ENCODE assay signal across 15 cellular contexts in genomic region chr3:52373676-52374075, GRCh38. TPM values are rescaled to one million over a fixed set of nuclear protein-coding genes. Genes with fewer than 3 reads are reported as not detected.
DNase-seq lines count a peak whose midpoint lies in the region; ATAC-seq, FAIRE-seq and TF ChIP-seq lines count a peak whose summit lies in the region.
"Had no signal": no experiment of that assay in that cellular context is flagged by ENCODE, and none has a peak within 500 bp of the region (broad histone marks: within the 10 kb centered on the region; RNA-seq: fewer than 3 reads in every experiment).

No MANE protein-coding gene starts in this region.

- no peaks in the 10 kb centered on the region for H3K9me1 ChIP-seq in K562 (ENCODE audit: control insufficient read depth, insufficient read depth, low read length)

- H3K36me3 Mint-ChIP-seq in HFFc6 (ENCODE audit: low read depth) (0 out of 2 replicates have a peak, but pooled peaks cover 4% of the 10 kb centered on the region), memory B cell (peaks cover 14% of the 10 kb centered on the region)

- H3K27me3 Mint-ChIP-seq in HFFc6 (ENCODE audit: insufficient read depth) (peaks cover 10% of the 10 kb centered on the region), memory B cell (no peaks in the 10 kb centered on the region)

- H3K27me3 ChIP-seq in K562 (ENCODE audit: control insufficient read depth in 2 of 2, insufficient read depth in 2 of 2, low read length in 2 of 2) (no peaks in the 10 kb centered on the region; a peak in 1 of 5 replicates), BE2C (no peaks in the 10 kb centered on the region), PC-3 (ENCODE audit: low read length) (no peaks in the 10 kb centered on the region)
- H3K27me3 ChIP-seq: upper lobe of left lung had no signal

- CTCF ChIA-PET in AG04449 (lab: Yijun Ruan, JAX) (interaction anchor here (5.3 kb wide), 1 partner anchor 11 kb away, joined by 32 read pairs; no protein-coding TSS in a partner anchor), K562 (lab: Yijun Ruan, JAX; ENCODE audit: low intra/inter-chr PET ratio) (interaction anchor here (0.6 to 1.0 kb wide), 2 partner anchors 12 to 51 kb away, joined by 4 read pairs; no protein-coding TSS in a partner anchor), PC-3 (lab: Charles Lee) (no interaction called here)

- no peak for TF ChIP-seq EP300 in K562 (IDR thresholded peaks at IDR 0.05; ENCODE audit: low read length)

- H3K79me2 ChIP-seq in K562 (ENCODE audit: control insufficient read depth, insufficient read depth, low read length) (no peaks in the 10 kb centered on the region), PC-3 (ENCODE audit: low read length) (no peaks in the 10 kb centered on the region)

- no peaks in the 10 kb centered on the region for H3F3A ChIP-seq in PC-3 (ENCODE audit: low read length, unreplicated experiment)

- peak overlapping the region; percentile 48; the same call in 1 of the 3 replicates for H3K27ac ChIP-seq in K562 (ENCODE audit: extremely low read depth, low read depth, low read length)
- no peak overlapping the region for H3K27ac ChIP-seq in PC-3 (ENCODE audit: low read length)
- H3K27ac ChIP-seq: psoas muscle, upper lobe of left lung, VCaP had no signal

- H3K9me2 ChIP-seq in PC-3 (replicated peaks; ENCODE audit: low read length): no peaks in the 10 kb centered on the region

- peak overlapping the region in 1 of 2 experiments; percentile 66; a peak in 2 of 4 replicates for H3K9ac ChIP-seq in K562 (ENCODE audit: insufficient read depth in 1 of 2, low read depth in 2 of 2, low read length in 2 of 2)
- no peak overlapping the region for H3K9ac ChIP-seq in PC-3 (ENCODE audit: low read length)

- H3K27ac Mint-ChIP-seq in HFFc6 (peak overlapping the region; percentile 30; the same call in 1 of the 2 replicates), memory B cell (peak overlapping the region; percentile 35)
- H3K27ac Mint-ChIP-seq: activated T-helper 2 cell treated with anti-CD3 and anti-CD28 coated beads, Interferon-gamma antibody, Interleukin-2, Interleukin-4, amounts not matched to agents 10 μg/mL and 5 μg/mL and 100 μg/mL, durations not matched to agents 14 hours and 24 hours and 36 hours had no signal

- H2AFZ ChIP-seq in K562 (ENCODE audit: low read depth, low read length) (peak overlapping the region; percentile 89), PC-3 (ENCODE audit: low read length) (no peak overlapping the region)

- POLR2A ChIA-PET in AG04449 (lab: Yijun Ruan, JAX): no interaction called here
- POLR2A ChIA-PET in K562 (lab: Yijun Ruan, JAX): interaction anchor here (1.9 kb wide), 1 partner anchor 10 kb away, joined by 4 read pairs; no protein-coding TSS in a partner anchor
- POLR2A ChIA-PET in PC-3 (lab: Charles Lee; ENCODE audit: unreplicated experiment): no interaction called here

- H3K4me1 ChIP-seq in K562 (replicated peaks in 1 of 2; ENCODE audit: control insufficient read depth in 2 of 2, insufficient read depth in 2 of 2, low read length in 2 of 2) (peaks cover 5 to 27% of the 10 kb centered on the region in 2 experiments; a peak in 4 of 5 replicates), BE2C (no peaks in the 10 kb centered on the region), PC-3 (ENCODE audit: insufficient read depth, low read length) (no peaks in the 10 kb centered on the region)
- H3K4me1 ChIP-seq: psoas muscle had no signal

- TF ChIP-seq CTCF in AG04449 (IDR thresholded peaks at IDR 0.05; ENCODE audit: insufficient read depth, low read length, missing control alignments) (no peak), HFFc6 (IDR thresholded peaks at IDR 0.05) (no peak), K562 (IDR thresholded peaks at IDR 0.05 in 2 of 3, conservative IDR thresholded peaks at IDR 0.05 in 1 of 3; ENCODE audit: insufficient read depth in 2 of 3, low read depth in 1 of 3, low read length in 3 of 3) (no peak), BE2C (IDR thresholded peaks at IDR 0.05; ENCODE audit: low read depth, low read length) (no peak), PC-3 (conservative IDR thresholded peaks at IDR 0.05; ENCODE audit: low read depth, low read length) (no peak)

- BruUV-seq in K562 (replicated peaks; lab: Mats Ljungman, UMichigan) (no TSS peak), PC-3 (replicated peaks; lab: Mats Ljungman, UMichigan) (no TSS peak)

- H3K36me3 ChIP-seq in K562 (ENCODE audit: control insufficient read depth, insufficient read depth, low read length): no peaks in the 10 kb centered on the region
- no peaks in the 10 kb centered on the region for H3K36me3 ChIP-seq in BE2C
- H3K36me3 ChIP-seq in PC-3 (ENCODE audit: low read depth, low read length): no peaks in the 10 kb centered on the region

- no peaks in the 10 kb centered on the region for H3K9me3 ChIP-seq in K562 (replicated peaks; ENCODE audit: control insufficient read depth, insufficient read depth, low read depth, low read length)
- H3K9me3 ChIP-seq in BE2C: no peaks in the 10 kb centered on the region
- H3K9me3 ChIP-seq in PC-3 (ENCODE audit: low read length): no peaks in the 10 kb centered on the region
- H3K9me3 ChIP-seq: psoas muscle, upper lobe of left lung had no signal

- ATAC-seq in K562: no peak
- no peak for ATAC-seq in memory B cell (ENCODE audit: low read depth)
- no peak for ATAC-seq in PC-3
- ATAC-seq: Panc1, psoas muscle had no signal

- H3K4me3 ChIP-seq in AG04449 (ENCODE audit: low read depth, low read length) (peak overlapping the region; percentile 32), K562 (no peak overlapping the region), BE2C (ENCODE audit: low read depth, low read length) (no peak overlapping the region), PC-3 (ENCODE audit: low read length) (no peak overlapping the region)
- H3K4me3 ChIP-seq: psoas muscle had no signal

- intact Hi-C loops in K562 (cut with micrococcal nuclease): no loop called here
- intact Hi-C loops in PC-3 (cut with micrococcal nuclease): no loop called here

- in situ Hi-C loops in K562 (cut with MboI): no loop called here

- no peaks in the 10 kb centered on the region for H3K9me3 Mint-ChIP-seq in HFFc6
- no peaks in the 10 kb centered on the region for H3K9me3 Mint-ChIP-seq in memory B cell
- H3K9me3 Mint-ChIP-seq: activated T-helper 2 cell treated with anti-CD3 and anti-CD28 coated beads, Interferon-gamma antibody, Interleukin-2, Interleukin-4, amounts not matched to agents 10 μg/mL and 5 μg/mL and 100 μg/mL, durations not matched to agents 14 hours and 24 hours and 36 hours had no signal

- DNase-seq in AG04449 (ENCODE audit: low read depth, low spot score): no peak
- DNase-seq in HFFc6: peak; percentile 11
- no peak for DNase-seq in K562 (ENCODE audit: extremely low read depth in 1 of 4, low spot score in 3 of 4)
- no peak for DNase-seq in memory B cell (ENCODE audit: low spot score in 2 of 2)
- DNase-seq in C1 segment of cervical spinal cord (lab: John Stamatoyannopoulos, UW): no peak
- DNase-seq in COR-L47 (lab: John Stamatoyannopoulos, UW): no peak
- DNase-seq in BE2C: no peak
- DNase-seq in PC-3: no peak
- DNase-seq: NCI-H187, NCI-H526 treated with DMSO at 0.1 percent for 48 hours had no signal

- TF ChIP-seq POLR2A in K562 (conservative IDR thresholded peaks at IDR 0.05): no peak

- TF ChIP-seq RAD21 in K562 (CRISPR knock-in tag; conservative IDR thresholded peaks at IDR 0.05 in 1 of 2, IDR thresholded peaks at IDR 0.05 in 1 of 2): no peak

- H4K20me1 ChIP-seq in K562 (replicated peaks; ENCODE audit: control insufficient read depth, insufficient read depth, low read length): no peaks in the 10 kb centered on the region
- H4K20me1 ChIP-seq in PC-3 (ENCODE audit: low read length): no peaks in the 10 kb centered on the region

- H3K4me2 ChIP-seq in K562 (ENCODE audit: insufficient read depth, low read length) (peak overlapping the region; percentile 65), PC-3 (ENCODE audit: low read length) (no peak overlapping the region)

- no peak for FAIRE-seq in K562 (lab: Jason Lieb, UNC)

- H3K4me3 Mint-ChIP-seq in HFFc6 (peak overlapping the region; percentile 76), memory B cell (no peak overlapping the region)

- 65% methylated on average over 6 of the region's 6 CpGs for WGBS in K562 (ENCODE audit: insufficient coverage, low coverage, missing lambda C conversion rate)

- H3K4me1 Mint-ChIP-seq in HFFc6 (ENCODE audit: low read depth) (peaks cover 10% of the 10 kb centered on the region), memory B cell (peaks cover 15% of the 10 kb centered on the region)

RNA-seq across cellular contexts. Expression of gene BAP1, which starts 36.1 kb away (rescaled TPM):
- total RNA-seq in HFFc6 (2021; fragmentation: NEBNext Ultra II Directional; extraction: Animal tissue kit (Norgen Biotek cat#: 25700)): 10 to 100 TPM; 58.5 to 72.8 (median 64.1) TPM
- 67.6 and 158 TPM in 2 replicates for total RNA-seq in K562 (2011; cell fraction: chromatin; rRNA removed; ENCODE audit: low replicate concordance)
- 94.0 and 97.9 TPM in 2 replicates for total RNA-seq in K562 (2011; cell fraction: nucleolus; rRNA removed)
- 61.2 and 63.2 TPM in 2 replicates for total RNA-seq in K562 (2011; cell fraction: nucleoplasm; rRNA removed)
- total RNA-seq in K562 (2014; rRNA removed) (60.4 and 69.1 TPM in 2 replicates), K562 (2014; rRNA removed; fragmentation: Illumina TruSeq; extraction: Trizol) (21.6 and 25.8 TPM in 2 replicates), K562 (2015; rRNA removed; fragmentation: Illumina TruSeq; extraction: Trizol) (35.4 and 37.5 TPM in 2 replicates), K562 (2021) (64.9 and 66.6 TPM in 2 replicates), PC-3 (2014; rRNA removed) (103 and 108 TPM in 2 replicates)
- polyA plus RNA-seq in K562 (2011; rRNA removed) (51.8 and 56.1 TPM in 2 replicates), K562 (2014; fragmentation: Illumina TruSeq; extraction: Trizol) (37.5 and 48.7 TPM in 2 replicates), K562 (2014; fragmentation: Nextera tagmentation; extraction: Ambion mirVana) (1 to 10 TPM; 3.4 to 5.4 TPM), K562 (2014; rRNA removed) (42.5 and 47.8 TPM in 2 replicates)
- polyA plus RNA-seq in K562 (2011; cell fraction: cytosol; rRNA removed): 55.1 and 78.1 TPM in 2 replicates
- polyA plus RNA-seq in K562 (2011; cell fraction: nucleus; rRNA removed): 152 and 164 TPM in 2 replicates
- polyA plus RNA-seq in K562 (2012): 55.2 and 58.8 TPM in 2 replicates
- 34.0 and 46.9 TPM in 2 replicates for polyA minus RNA-seq in K562 (2011; rRNA and poly(A)+ RNA removed)
- 28.6 and 32.7 TPM in 2 replicates for polyA minus RNA-seq in K562 (2011; cell fraction: cytosol; rRNA and poly(A)+ RNA removed)
- polyA minus RNA-seq in K562 (2011; cell fraction: nucleus; rRNA and poly(A)+ RNA removed): 43.1 and 47.4 TPM in 2 replicates
- 132 TPM for polyA plus RNA-seq in BE2C (2012; ENCODE audit: insufficient read depth, insufficient read length, low read depth)

RNA-seq across cellular contexts. Expression of gene PHF7, which starts 36.8 kb away (rescaled TPM):
- total RNA-seq in HFFc6 (2021; fragmentation: NEBNext Ultra II Directional; extraction: Animal tissue kit (Norgen Biotek cat#: 25700)): 1 to 10 TPM; 2.9 to 5.0 (median 4.2) TPM
- 31.9 and 35.6 TPM in 2 replicates for total RNA-seq in K562 (2011; cell fraction: chromatin; rRNA removed; ENCODE audit: low replicate concordance)
- total RNA-seq in K562 (2011; cell fraction: nucleolus; rRNA removed): 25.5 and 28.0 TPM in 2 replicates
- total RNA-seq in K562 (2011; cell fraction: nucleoplasm; rRNA removed): 20.6 and 25.9 TPM in 2 replicates
- total RNA-seq in K562 (2014; rRNA removed): 16.8 and 21.5 TPM in 2 replicates
- 12.7 and 18.0 TPM in 2 replicates for total RNA-seq in K562 (2014; rRNA removed; fragmentation: Illumina TruSeq; extraction: Trizol)
- total RNA-seq in K562 (2015; rRNA removed; fragmentation: Illumina TruSeq; extraction: Trizol): 19.0 and 20.2 TPM in 2 replicates
- 16.7 and 19.5 TPM in 2 replicates for total RNA-seq in K562 (2021)
- 27.5 and 28.3 TPM in 2 replicates for polyA plus RNA-seq in K562 (2011; rRNA removed)
- 10.7 and 16.3 TPM in 2 replicates for polyA plus RNA-seq in K562 (2011; cell fraction: cytosol; rRNA removed)
- 33.0 and 39.3 TPM in 2 replicates for polyA plus RNA-seq in K562 (2011; cell fraction: nucleus; rRNA removed)
- 14.0 and 20.6 TPM in 2 replicates for polyA plus RNA-seq in K562 (2012)
- polyA plus RNA-seq in K562 (2014; fragmentation: Illumina TruSeq; extraction: Trizol): 18.3 and 18.4 TPM in 2 replicates
- polyA plus RNA-seq in K562 (2014; fragmentation: Nextera tagmentation; extraction: Ambion mirVana): 1 to 10 TPM; 2.4 to 4.1 TPM
- 28.7 and 29.1 TPM in 2 replicates for polyA plus RNA-seq in K562 (2014; rRNA removed)
- polyA minus RNA-seq in K562 (2011; rRNA and poly(A)+ RNA removed): 17.5 and 19.1 TPM in 2 replicates
- polyA minus RNA-seq in K562 (2011; cell fraction: cytosol; rRNA and poly(A)+ RNA removed): 7.0 and 9.6 TPM in 2 replicates
- polyA minus RNA-seq in K562 (2011; cell fraction: nucleus; rRNA and poly(A)+ RNA removed): 13.9 and 14.5 TPM in 2 replicates
- 1.3 TPM for polyA plus RNA-seq in BE2C (2012; ENCODE audit: insufficient read depth, insufficient read length, low read depth)
- 7.3 and 8.5 TPM in 2 replicates for total RNA-seq in PC-3 (2014; rRNA removed)

RNA-seq across cellular contexts. Expression of gene DNAH1, which starts 57.6 kb away (rescaled TPM):
- total RNA-seq in HFFc6 (2021; fragmentation: NEBNext Ultra II Directional; extraction: Animal tissue kit (Norgen Biotek cat#: 25700)): 1 to 10 TPM; 1.4 to 2.1 (median 1.8) TPM
- 10.1 and 27.0 TPM in 2 replicates for total RNA-seq in K562 (2011; cell fraction: chromatin; rRNA removed; ENCODE audit: low replicate concordance)
- 5.8 and 8.3 TPM in 2 replicates for total RNA-seq in K562 (2011; cell fraction: nucleolus; rRNA removed)
- total RNA-seq in K562 (2011; cell fraction: nucleoplasm; rRNA removed): 4.7 and 7.0 TPM in 2 replicates
- total RNA-seq in K562 (2014; rRNA removed): 0.41 and 0.57 TPM in 2 replicates
- 0.18 and 0.22 TPM in 2 replicates for total RNA-seq in K562 (2014; rRNA removed; fragmentation: Illumina TruSeq; extraction: Trizol)
- 0.51 and 0.57 TPM in 2 replicates for total RNA-seq in K562 (2015; rRNA removed; fragmentation: Illumina TruSeq; extraction: Trizol)
- total RNA-seq in K562 (2021): 0.84 and 1.2 TPM in 2 replicates
- 0.57 and 0.97 TPM in 2 replicates for polyA plus RNA-seq in K562 (2011; rRNA removed)
- 0.21 and 0.55 TPM in 2 replicates for polyA plus RNA-seq in K562 (2011; cell fraction: cytosol; rRNA removed)
- polyA plus RNA-seq in K562 (2011; cell fraction: nucleus; rRNA removed): 5.4 and 8.1 TPM in 2 replicates
- 0.47 and 4.0 TPM in 2 replicates for polyA plus RNA-seq in K562 (2012)
- polyA plus RNA-seq in K562 (2014; fragmentation: Illumina TruSeq; extraction: Trizol): 0.42 and 0.68 TPM in 2 replicates
- under 1 TPM; 0.04 TPM for polyA plus RNA-seq in K562 (2014; fragmentation: Nextera tagmentation; extraction: Ambion mirVana)
- polyA plus RNA-seq in K562 (2014; rRNA removed): 0.40 and 0.50 TPM in 2 replicates
- polyA minus RNA-seq in K562 (2011; rRNA and poly(A)+ RNA removed): 0.98 and 1.8 TPM in 2 replicates
- polyA minus RNA-seq in K562 (2011; cell fraction: cytosol; rRNA and poly(A)+ RNA removed): 0.46 and 0.48 TPM in 2 replicates
- polyA minus RNA-seq in K562 (2011; cell fraction: nucleus; rRNA and poly(A)+ RNA removed): 2.2 and 5.3 TPM in 2 replicates
- polyA plus RNA-seq in BE2C (2012; ENCODE audit: insufficient read depth, insufficient read length, low read depth): 3.7 TPM
- 2.2 and 3.3 TPM in 2 replicates for total RNA-seq in PC-3 (2014; rRNA removed)
